ENCODE assay signal across 8 cellular contexts in the genomic region with DNA sequence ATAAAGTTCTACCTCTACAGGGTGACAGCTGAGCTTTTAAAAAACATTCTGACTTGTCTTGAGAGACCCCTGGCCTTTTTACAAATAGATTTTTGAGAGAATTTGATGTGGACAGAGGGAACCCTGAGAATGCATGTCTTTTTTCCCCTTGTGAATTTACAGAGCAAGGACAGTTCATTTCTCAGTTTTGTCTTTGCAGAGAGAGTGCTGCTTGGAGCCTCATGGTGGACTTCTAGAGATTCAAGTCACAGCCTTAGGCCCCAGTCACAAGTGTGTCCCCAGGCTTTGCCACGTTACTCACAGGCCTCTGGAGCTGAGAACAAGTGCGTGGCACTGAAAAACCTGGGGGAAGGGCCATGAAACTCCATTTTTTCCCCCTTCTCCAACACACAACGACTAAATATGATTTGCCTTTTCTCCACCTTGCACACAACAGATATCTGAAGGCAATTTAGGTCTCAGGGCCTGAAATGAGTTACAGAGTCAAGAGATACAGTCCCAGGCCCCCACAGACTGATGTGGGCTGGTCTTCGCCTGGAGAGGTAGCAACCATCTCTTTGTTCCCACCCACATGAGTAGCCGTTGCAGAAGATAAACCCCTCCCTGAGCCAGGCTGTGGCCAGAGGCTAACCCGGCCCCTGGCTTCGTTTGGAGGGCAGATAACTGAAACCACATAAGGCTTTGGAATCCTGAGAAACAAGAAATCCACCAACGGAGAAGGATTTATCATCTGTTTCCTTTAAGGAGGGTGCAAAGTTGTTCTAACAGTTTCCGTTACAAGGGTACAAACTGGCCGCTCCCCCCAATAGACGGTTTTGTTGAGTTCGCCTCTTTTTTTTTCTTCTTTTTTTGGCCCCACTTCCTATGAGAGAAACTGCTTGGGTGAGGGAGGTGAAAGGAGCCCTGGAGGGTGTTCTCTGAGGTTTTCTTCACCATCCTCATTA. TPM values are rescaled to one million over a fixed set of nuclear protein-coding genes. Genes with fewer than 3 reads are reported as not detected.
A peak's percentile ranks its signal among the peaks of the same experiment; 100 is the strongest.
DNase-seq lines count a peak whose midpoint lies in the region; ATAC-seq and TF ChIP-seq lines count a peak whose summit lies in the region.

No MANE protein-coding gene starts in this region.

- H3K27me3 ChIP-seq in skeletal muscle tissue (ENCODE audit: control insufficient read depth in 3 of 3, insufficient read depth in 3 of 3, low read length in 3 of 3), result no peaks in the 10 kb centered on the region

- peak; percentile 90 for DNase-seq in ELF-1 (ENCODE audit: low read depth, low spot score)
- peak; percentile 57 for DNase-seq in HT-29 (ENCODE audit: low spot score)
- DNase-seq in cardiac fibroblast (ENCODE audit: low read depth in 2 of 2), result peak; percentile 83 to 91
- peak; percentile 89 for DNase-seq in iris pigment epithelial cell (ENCODE audit: low read depth)
- DNase-seq in middle frontal gyrus (ENCODE audit: extremely low spot score, low spot score), result no peak

- peaks cover 0 to 8% (median 4%) of the 10 kb centered on the region in 3 donors for H3K36me3 ChIP-seq in skeletal muscle tissue (ENCODE audit: control insufficient read depth in 3 of 3, insufficient read depth in 3 of 3, low read length in 3 of 3)

- H3K9ac ChIP-seq in skeletal muscle tissue (ENCODE audit: low read depth in 1 of 3, low read length in 3 of 3), result peak overlapping the region; percentile 97 to 99 (median 97)

- peaks cover 58 to 69% (median 69%) of the 10 kb centered on the region in 3 donors for H3K4me1 ChIP-seq in skeletal muscle tissue (ENCODE audit: control insufficient read depth in 3 of 3, insufficient read depth in 3 of 3, low read length in 3 of 3)

- no peak for TF ChIP-seq CTCF in cardiac fibroblast (IDR thresholded peaks at IDR 0.05; ENCODE audit: low read depth, low read length)

- peak; percentile 72 for ATAC-seq in SK-N-SH treated with all-trans-retinoic acid at 6 μM for 48 hours
- no peak for ATAC-seq in GM19455 (IDR thresholded peaks at IDR 0.05; ENCODE audit: unreplicated experiment)

- peak overlapping the region; percentile 68 to 70 for H3K4me3 ChIP-seq in cardiac fibroblast (replicated peaks in 1 of 2; ENCODE audit: low read depth in 2 of 2, low read length in 2 of 2)
- H3K4me3 ChIP-seq in skeletal muscle tissue (ENCODE audit: low read length in 3 of 3), result peak overlapping the region; percentile 89 to 96 (median 94)

- peak overlapping the region; percentile 99 for H3K27ac ChIP-seq in skeletal muscle tissue (ENCODE audit: low read depth, low read length)

- no peaks in the 10 kb centered on the region for H3K9me3 ChIP-seq in skeletal muscle tissue (ENCODE audit: control insufficient read depth in 3 of 3, low read length in 3 of 3)

TF ChIP-seq in SK-N-SH treated with all-trans-retinoic acid at 6 μM for 48 hours, 23 proteins besides CTCF, POLR2A, EP300 and RAD21:
- no peak for TF ChIP-seq ZNF565 (CRISPR knock-in tag; conservative IDR thresholded peaks at IDR 0.05; ENCODE audit: low read depth)
- TF ChIP-seq TOX (CRISPR knock-in tag; IDR thresholded peaks at IDR 0.05; ENCODE audit: borderline replicate concordance), result no peak
- no peak for TF ChIP-seq TCF4 (CRISPR knock-in tag; IDR thresholded peaks at IDR 0.05; ENCODE audit: borderline replicate concordance)

RNA-seq across cellular contexts. Expression of a gene that starts 1.0 kb away (rescaled TPM):
- 16.8 and 20.0 TPM in 2 replicates for total RNA-seq in HT-29 (2014; rRNA removed; shearing (Covaris generic))
- total RNA-seq in skeletal muscle tissue, result 5.2 TPM

RNA-seq across cellular contexts. Expression of a gene that starts 39.8 kb away (rescaled TPM):
- 22.9 and 30.0 TPM in 2 replicates for total RNA-seq in HT-29 (2014; rRNA removed; shearing (Covaris generic))
- 3.7 TPM for total RNA-seq in skeletal muscle tissue
